Comparison of ENCODE assay signal across 1 cellular context in genomic region chr18:46071894-46072867, GRCh38.
TF ChIP-seq lines count a peak whose summit lies in the region.

TSS of gene PSTPIP2 (minus strand) at chr18:46072260. CDS start at chr18:46072188, 72 bp downstream.

TF ChIP-seq in K562, 482 proteins besides CTCF, POLR2A, EP300 and RAD21 (continued from another document and continues in another):
- no peak for TF ChIP-seq ZNF518B (CRISPR knock-in tag; IDR thresholded peaks at IDR 0.05)
- no peak for TF ChIP-seq KDM1A (IDR thresholded peaks at IDR 0.05)
- TF ChIP-seq LEF1 (IDR thresholded peaks at IDR 0.05): no peak
- TF ChIP-seq SIN3B (IDR thresholded peaks at IDR 0.05; ENCODE audit: low read depth): no peak
- TF ChIP-seq DPF2 (IDR thresholded peaks at IDR 0.05): no peak
- TF ChIP-seq CREBBP (IDR thresholded peaks at IDR 0.05; ENCODE audit: low read depth, low read length): no peak
- TF ChIP-seq ZNF175 (CRISPR knock-in tag; IDR thresholded peaks at IDR 0.05; ENCODE audit: low read depth): no peak
- TF ChIP-seq CCAR2 (IDR thresholded peaks at IDR 0.05; ENCODE audit: low read depth, low read length): no peak
- TF ChIP-seq GTF2B (IDR thresholded peaks at IDR 0.05; ENCODE audit: extremely low read depth, insufficient read length): no peak
- no peak for TF ChIP-seq KAT2B (IDR thresholded peaks at IDR 0.05; ENCODE audit: low read depth, low read length)
- no peak for TF ChIP-seq HDGF (IDR thresholded peaks at IDR 0.05)
- TF ChIP-seq BRCA1 (IDR thresholded peaks at IDR 0.05): no peak
- TF ChIP-seq BRCA1 (CRISPR knock-in tag; IDR thresholded peaks at IDR 0.05): no peak
- TF ChIP-seq KLF16 (IDR thresholded peaks at IDR 0.05): no peak
- no peak for TF ChIP-seq ZNF668 (CRISPR knock-in tag; IDR thresholded peaks at IDR 0.05)
- no peak for TF ChIP-seq RBM22 (IDR thresholded peaks at IDR 0.05; ENCODE audit: low read depth, low read length, poor library complexity, severe bottlenecking)
- TF ChIP-seq EWSR1 (IDR thresholded peaks at IDR 0.05; ENCODE audit: borderline replicate concordance, low read depth, partially characterized antibody): no peak
- no peak for TF ChIP-seq FOXO4 (CRISPR knock-in tag; IDR thresholded peaks at IDR 0.05)
- peak; percentile 45 for TF ChIP-seq FIP1L1 (IDR thresholded peaks at IDR 0.05; ENCODE audit: low read depth, low read length, poor library complexity, severe bottlenecking)
- no peak for TF ChIP-seq MLX (CRISPR knock-in tag; conservative IDR thresholded peaks at IDR 0.05)
- TF ChIP-seq ZNF586 (CRISPR knock-in tag; conservative IDR thresholded peaks at IDR 0.05): no peak
- TF ChIP-seq HOXB6 (CRISPR knock-in tag; IDR thresholded peaks at IDR 0.05; ENCODE audit: borderline replicate concordance): no peak
- TF ChIP-seq TCFL5 (CRISPR knock-in tag; conservative IDR thresholded peaks at IDR 0.05): no peak
- no peak for TF ChIP-seq ASH1L (IDR thresholded peaks at IDR 0.05; ENCODE audit: borderline replicate concordance, low read depth, partially characterized antibody)
- no peak for TF ChIP-seq HDAC6 (IDR thresholded peaks at IDR 0.05; ENCODE audit: low read depth, low read length)
- peak; percentile 2; the same call in 1 of the 2 replicates for TF ChIP-seq MAX (CRISPR knock-in tag; IDR thresholded peaks at IDR 0.05)
- TF ChIP-seq HDAC2 (IDR thresholded peaks at IDR 0.05): no peak
- TF ChIP-seq COPS2 (conservative IDR thresholded peaks at IDR 0.05): no peak
- TF ChIP-seq HMG20A (CRISPR knock-in tag; conservative IDR thresholded peaks at IDR 0.05): no peak
- TF ChIP-seq HDAC8 (tag; IDR thresholded peaks at IDR 0.05): no peak
- TF ChIP-seq RFX7 (CRISPR knock-in tag; IDR thresholded peaks at IDR 0.05): no peak
- TF ChIP-seq E2F5 (CRISPR knock-in tag; IDR thresholded peaks at IDR 0.05): no peak
- TF ChIP-seq DNMT1 (IDR thresholded peaks at IDR 0.05): no peak
- no peak for TF ChIP-seq ZNF347 (CRISPR knock-in tag; IDR thresholded peaks at IDR 0.05; ENCODE audit: low read depth)
- TF ChIP-seq RBM15 (IDR thresholded peaks at IDR 0.05; ENCODE audit: insufficient read depth, low read length): no peak
- no peak for TF ChIP-seq ZBTB40 (IDR thresholded peaks at IDR 0.05)
- TF ChIP-seq ZBTB40 (CRISPR knock-in tag; IDR thresholded peaks at IDR 0.05): no peak
- no peak for TF ChIP-seq SNRNP70 (optimal IDR thresholded peaks at IDR 0.05; ENCODE audit: low read depth, low read length)
- peak; percentile 80; the same call in 1 of the 2 replicates for TF ChIP-seq ZBTB7A (IDR thresholded peaks at IDR 0.05; ENCODE audit: borderline replicate concordance, control insufficient read depth, low read depth, low read length)
- no peak for TF ChIP-seq ZNF316 (IDR thresholded peaks at IDR 0.05)
- no peak for TF ChIP-seq MECOM (CRISPR knock-in tag; IDR thresholded peaks at IDR 0.05)
- TF ChIP-seq RAD51 (IDR thresholded peaks at IDR 0.05; ENCODE audit: borderline replicate concordance, low read depth): no peak
- no peak for TF ChIP-seq ZNF583 (CRISPR knock-in tag; IDR thresholded peaks at IDR 0.05)
- peak; percentile 78 for TF ChIP-seq NCOA6 (IDR thresholded peaks at IDR 0.05)
- no peak for TF ChIP-seq MCM7 (IDR thresholded peaks at IDR 0.05)
- no peak for TF ChIP-seq HLTF (IDR thresholded peaks at IDR 0.05)
- TF ChIP-seq GABPB1 (CRISPR knock-in tag; IDR thresholded peaks at IDR 0.05): no peak; the same call in 1 of the 2 replicates
- TF ChIP-seq ZBTB17 (CRISPR knock-in tag; IDR thresholded peaks at IDR 0.05): no peak
- TF ChIP-seq RBM14 (IDR thresholded peaks at IDR 0.05; ENCODE audit: borderline replicate concordance, insufficient read depth, low read depth, low read length): no peak
- no peak for TF ChIP-seq SIN3A (IDR thresholded peaks at IDR 0.05; ENCODE audit: borderline replicate concordance in 2 of 2, control insufficient read depth in 1 of 2, low read depth in 2 of 2, low read length in 2 of 2)
- TF ChIP-seq CBX5 (IDR thresholded peaks at IDR 0.05; ENCODE audit: borderline replicate concordance, low read depth): no peak
- no peak for TF ChIP-seq STAT6 (CRISPR knock-in tag; IDR thresholded peaks at IDR 0.05)
- TF ChIP-seq SMC3 (conservative IDR thresholded peaks at IDR 0.05; ENCODE audit: insufficient read depth, low read depth, low read length): no peak
- no peak for TF ChIP-seq TEAD2 (tag; IDR thresholded peaks at IDR 0.05)
